In the genomic region with DNA sequence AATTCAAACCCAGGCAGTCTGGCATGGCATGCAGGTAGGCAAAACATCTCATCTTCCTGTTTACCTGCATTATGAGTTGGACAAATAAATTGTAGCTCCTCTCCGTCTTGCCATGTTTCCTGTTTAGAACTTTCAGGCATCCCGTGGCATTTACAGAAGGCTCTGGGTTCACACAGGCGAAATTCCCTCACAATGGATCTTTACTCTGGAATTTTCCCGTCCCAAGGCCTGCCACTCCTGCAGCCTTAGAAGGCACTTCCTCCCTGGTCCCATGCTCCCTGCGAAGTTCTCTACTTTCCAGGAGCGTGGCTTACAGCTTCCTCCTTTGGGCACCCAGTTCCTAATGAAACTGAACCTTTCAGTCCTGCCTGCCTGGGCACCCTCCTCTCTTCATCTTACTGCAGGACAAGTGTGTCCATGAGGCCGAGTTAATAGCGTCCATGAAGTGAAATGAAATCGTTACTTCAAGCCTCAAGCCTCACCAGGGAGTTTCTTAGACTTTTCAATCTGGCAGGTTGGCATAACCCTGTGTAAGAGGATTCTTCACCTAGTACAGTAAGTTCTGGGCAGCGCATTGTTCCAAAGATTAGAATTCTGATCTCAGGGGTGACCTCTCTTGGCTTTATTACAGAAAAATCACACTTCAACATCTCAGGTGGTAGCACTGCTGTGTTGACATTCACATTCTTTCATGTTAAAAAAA, we compare ENCODE assay signal across 1 cellular context.
TF ChIP-seq lines count a peak whose summit lies in the region.

No MANE protein-coding gene starts in this region.

TF ChIP-seq in GM12878, 131 proteins besides CTCF, POLR2A, EP300 and RAD21:
- no peak for TF ChIP-seq CHD1 (IDR thresholded peaks at IDR 0.05; ENCODE audit: low read depth, low read length)
- TF ChIP-seq PAX8 (IDR thresholded peaks at IDR 0.05) = no peak
- TF ChIP-seq, protein P1, sequence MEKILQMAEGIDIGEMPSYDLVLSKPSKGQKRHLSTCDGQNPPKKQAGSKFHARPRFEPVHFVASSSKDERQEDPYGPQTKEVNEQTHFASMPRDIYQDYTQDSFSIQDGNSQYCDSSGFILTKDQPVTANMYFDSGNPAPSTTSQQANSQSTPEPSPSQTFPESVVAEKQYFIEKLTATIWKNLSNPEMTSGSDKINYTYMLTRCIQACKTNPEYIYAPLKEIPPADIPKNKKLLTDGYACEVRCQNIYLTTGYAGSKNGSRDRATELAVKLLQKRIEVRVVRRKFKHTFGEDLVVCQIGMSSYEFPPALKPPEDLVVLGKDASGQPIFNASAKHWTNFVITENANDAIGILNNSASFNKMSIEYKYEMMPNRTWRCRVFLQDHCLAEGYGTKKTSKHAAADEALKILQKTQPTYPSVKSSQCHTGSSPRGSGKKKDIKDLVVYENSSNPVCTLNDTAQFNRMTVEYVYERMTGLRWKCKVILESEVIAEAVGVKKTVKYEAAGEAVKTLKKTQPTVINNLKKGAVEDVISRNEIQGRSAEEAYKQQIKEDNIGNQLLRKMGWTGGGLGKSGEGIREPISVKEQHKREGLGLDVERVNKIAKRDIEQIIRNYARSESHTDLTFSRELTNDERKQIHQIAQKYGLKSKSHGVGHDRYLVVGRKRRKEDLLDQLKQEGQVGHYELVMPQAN (conservative IDR thresholded peaks at IDR 0.05) = no peak
- no peak for TF ChIP-seq ZNF24 (IDR thresholded peaks at IDR 0.05)
- TF ChIP-seq ZNF207 (IDR thresholded peaks at IDR 0.05; ENCODE audit: borderline replicate concordance) = no peak
- TF ChIP-seq, protein P2, sequence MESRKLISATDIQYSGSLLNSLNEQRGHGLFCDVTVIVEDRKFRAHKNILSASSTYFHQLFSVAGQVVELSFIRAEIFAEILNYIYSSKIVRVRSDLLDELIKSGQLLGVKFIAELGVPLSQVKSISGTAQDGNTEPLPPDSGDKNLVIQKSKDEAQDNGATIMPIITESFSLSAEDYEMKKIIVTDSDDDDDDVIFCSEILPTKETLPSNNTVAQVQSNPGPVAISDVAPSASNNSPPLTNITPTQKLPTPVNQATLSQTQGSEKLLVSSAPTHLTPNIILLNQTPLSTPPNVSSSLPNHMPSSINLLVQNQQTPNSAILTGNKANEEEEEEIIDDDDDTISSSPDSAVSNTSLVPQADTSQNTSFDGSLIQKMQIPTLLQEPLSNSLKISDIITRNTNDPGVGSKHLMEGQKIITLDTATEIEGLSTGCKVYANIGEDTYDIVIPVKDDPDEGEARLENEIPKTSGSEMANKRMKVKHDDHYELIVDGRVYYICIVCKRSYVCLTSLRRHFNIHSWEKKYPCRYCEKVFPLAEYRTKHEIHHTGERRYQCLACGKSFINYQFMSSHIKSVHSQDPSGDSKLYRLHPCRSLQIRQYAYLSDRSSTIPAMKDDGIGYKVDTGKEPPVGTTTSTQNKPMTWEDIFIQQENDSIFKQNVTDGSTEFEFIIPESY (IDR thresholded peaks at IDR 0.05) = no peak
- TF ChIP-seq GATAD2B (conservative IDR thresholded peaks at IDR 0.05; ENCODE audit: low read depth) = no peak
- TF ChIP-seq GABPA (IDR thresholded peaks at IDR 0.05; ENCODE audit: low read depth) = no peak
- no peak for TF ChIP-seq SIX5 (IDR thresholded peaks at IDR 0.05; ENCODE audit: low read depth, low read length, severe bottlenecking)
- TF ChIP-seq KAT2A (conservative IDR thresholded peaks at IDR 0.05; ENCODE audit: control insufficient read depth, low read depth, low read length) = no peak
- TF ChIP-seq CBX3 (IDR thresholded peaks at IDR 0.05; ENCODE audit: borderline replicate concordance, low read depth) = no peak
